8 cellular contexts compared by ENCODE assay signal in genomic region chr2:118835739-118836410, GRCh38. TPM values are rescaled to one million over a fixed set of nuclear protein-coding genes. Genes with fewer than 3 reads are reported as not detected.
DNase-seq lines count a peak whose midpoint lies in the region; ATAC-seq, FAIRE-seq and TF ChIP-seq lines count a peak whose summit lies in the region.

No MANE protein-coding gene starts in this region.

- TF ChIP-seq CTCF in A549 (IDR thresholded peaks at IDR 0.05): no peak
- no peak for TF ChIP-seq CTCF in mucosa of descending colon (IDR thresholded peaks at IDR 0.05)

- H3K4me1 ChIP-seq in A549 (peaks cover 6% of the 10 kb centered on the region; the same call in 1 of the 3 replicates), HUES48 (ENCODE audit: control insufficient read depth, insufficient read depth, low read length) (peaks cover 30% of the 10 kb centered on the region), duodenal mucosa (ENCODE audit: control insufficient read depth in 1 of 2, insufficient read depth in 2 of 2, low read length in 2 of 2) (peaks cover 4 to 14% of the 10 kb centered on the region in 2 donors), mucosa of descending colon (ENCODE audit: low read depth) (peaks cover 13% of the 10 kb centered on the region)
- no peaks in the 10 kb centered on the region for H3K4me1 ChIP-seq in naive thymus-derived CD4-positive, alpha-beta T cell (ENCODE audit: control insufficient read depth in 2 of 2, insufficient read depth in 2 of 2, low read length in 2 of 2)

- no peak; the same call in 1 of the 2 replicates for TF ChIP-seq POLR2A in A549 (IDR thresholded peaks at IDR 0.05; ENCODE audit: low read length)

- H3K36me3 ChIP-seq in HUES48 (ENCODE audit: control insufficient read depth, insufficient read depth, low read length) (no peaks in the 10 kb centered on the region), duodenal mucosa (ENCODE audit: control insufficient read depth in 1 of 2, insufficient read depth in 2 of 2, low read length in 2 of 2) (no peaks in the 10 kb centered on the region), mucosa of descending colon (ENCODE audit: low read depth) (no peaks in the 10 kb centered on the region)
- no peaks in the 10 kb centered on the region for H3K36me3 ChIP-seq in naive thymus-derived CD4-positive, alpha-beta T cell (ENCODE audit: control insufficient read depth in 2 of 3, insufficient read depth in 3 of 3, low read length in 3 of 3)

- CTCF ChIA-PET in A549 (lab: Yijun Ruan, JAX): interaction anchor here (0.7 kb wide), 1 partner anchor 39 kb away, joined by 3 read pairs; no protein-coding TSS in a partner anchor
- CTCF ChIA-PET in naive thymus-derived CD4-positive, alpha-beta T cell (lab: Charles Lee): no interaction called here
- CTCF ChIA-PET in activated CD8-positive, alpha-beta memory T cell treated with anti-CD3 and anti-CD28 coated beads, Interleukin-2, amount 10 ng/mL, durations not matched to agents 7 days and 5 days (lab: Charles Lee): no interaction called here

- H3K27me3 ChIP-seq in HUES48 (ENCODE audit: control insufficient read depth, insufficient read depth, low read length): peaks cover 100% of the 10 kb centered on the region
- H3K27me3 ChIP-seq in duodenal mucosa (ENCODE audit: control insufficient read depth in 1 of 2, insufficient read depth in 2 of 2, low read length in 2 of 2): peaks cover 89 to 99% of the 10 kb centered on the region in 2 donors
- H3K27me3 ChIP-seq in naive thymus-derived CD4-positive, alpha-beta T cell (ENCODE audit: control insufficient read depth in 2 of 2, insufficient read depth in 2 of 2, low read length in 2 of 2): peaks cover 2 to 17% of the 10 kb centered on the region in 2 donors

- peak overlapping the region in 1 of 9 donors; percentile 54 for H3K27ac Mint-ChIP-seq in naive thymus-derived CD4-positive, alpha-beta T cell
- no peak overlapping the region for H3K27ac Mint-ChIP-seq in activated CD8-positive, alpha-beta memory T cell treated with anti-CD3 and anti-CD28 coated beads, Interleukin-2, amount 10 ng/mL, durations not matched to agents 7 days and 5 days

- peaks cover 73 to 93% (median 87%) of the 10 kb centered on the region in 5 donors for H3K27me3 Mint-ChIP-seq in naive thymus-derived CD4-positive, alpha-beta T cell
- H3K27me3 Mint-ChIP-seq in activated CD8-positive, alpha-beta memory T cell treated with anti-CD3 and anti-CD28 coated beads, Interleukin-2, amount 10 ng/mL, durations not matched to agents 7 days and 5 days: peaks cover 95% of the 10 kb centered on the region

- in situ Hi-C loops in G401 (cut with HindIII; ENCODE audit: low sequenced_read_pairs): no loop called here

- H3K9ac ChIP-seq in HUES48 (ENCODE audit: low read depth, low read length): no peak overlapping the region
- H3K9ac ChIP-seq in duodenal mucosa (ENCODE audit: low read depth in 1 of 2, low read length in 2 of 2): no peak overlapping the region

- FAIRE-seq in A549 (lab: Jason Lieb, UNC): no peak

- POLR2A ChIA-PET in A549 (lab: Yijun Ruan, JAX): interaction anchor here (1.2 kb wide), 1 partner anchor 13 kb away, joined by 5 read pairs; no protein-coding TSS in a partner anchor
- POLR2A ChIA-PET in naive thymus-derived CD4-positive, alpha-beta T cell (lab: Charles Lee): no interaction called here

- no peaks in the 10 kb centered on the region for H3K9me3 ChIP-seq in A549
- no peaks in the 10 kb centered on the region for H3K9me3 ChIP-seq in HUES48 (ENCODE audit: control insufficient read depth, insufficient read depth, low read length)
- no peaks in the 10 kb centered on the region for H3K9me3 ChIP-seq in duodenal mucosa (ENCODE audit: control insufficient read depth in 1 of 2, low read length in 2 of 2)
- H3K9me3 ChIP-seq in naive thymus-derived CD4-positive, alpha-beta T cell (ENCODE audit: control insufficient read depth in 2 of 3, low read length in 3 of 3): no peaks in the 10 kb centered on the region
- no peaks in the 10 kb centered on the region for H3K9me3 ChIP-seq in mucosa of descending colon

- WGBS in A549 (ENCODE audit: missing lambda C conversion rate): 9% methylated on average over 26 of the region's 54 CpGs

- H3K27ac ChIP-seq in A549 (peak overlapping the region; percentile 69 to 91), HUES48 (ENCODE audit: low read depth, low read length) (no peak overlapping the region), duodenal mucosa (ENCODE audit: low read depth, low read length) (no peak overlapping the region)
- no peak overlapping the region for H3K27ac ChIP-seq in naive thymus-derived CD4-positive, alpha-beta T cell (ENCODE audit: low read depth, low read length)

- H3K9me3 Mint-ChIP-seq in naive thymus-derived CD4-positive, alpha-beta T cell: peaks cover 0 to 4% (median 0%) of the 10 kb centered on the region in 11 donors
- no peaks in the 10 kb centered on the region for H3K9me3 Mint-ChIP-seq in activated CD8-positive, alpha-beta memory T cell treated with anti-CD3 and anti-CD28 coated beads, Interleukin-2, amount 10 ng/mL, durations not matched to agents 7 days and 5 days (ENCODE audit: low read depth)

- H3K36me3 Mint-ChIP-seq in naive thymus-derived CD4-positive, alpha-beta T cell: no peaks in the 10 kb centered on the region
- no peaks in the 10 kb centered on the region for H3K36me3 Mint-ChIP-seq in activated CD8-positive, alpha-beta memory T cell treated with anti-CD3 and anti-CD28 coated beads, Interleukin-2, amount 10 ng/mL, durations not matched to agents 7 days and 5 days

- ATAC-seq in A549 (peak; percentile 76 to 81), mucosa of descending colon (no peak)
- ATAC-seq in naive thymus-derived CD4-positive, alpha-beta T cell: no peak
- no peak for ATAC-seq in activated CD8-positive, alpha-beta memory T cell treated with anti-CD3 and anti-CD28 coated beads, Interleukin-2, amount 10 ng/mL, durations not matched to agents 7 days and 5 days

- TF ChIP-seq EP300 in A549 (IDR thresholded peaks at IDR 0.05): no peak

- peak overlapping the region; percentile 39 to 81 (median 68) for H3K4me3 Mint-ChIP-seq in naive thymus-derived CD4-positive, alpha-beta T cell
- no peak overlapping the region for H3K4me3 Mint-ChIP-seq in activated CD8-positive, alpha-beta memory T cell treated with anti-CD3 and anti-CD28 coated beads, Interleukin-2, amount 10 ng/mL, durations not matched to agents 7 days and 5 days

- no peak for TF ChIP-seq RAD21 in A549 (conservative IDR thresholded peaks at IDR 0.05 in 1 of 2, IDR thresholded peaks at IDR 0.05 in 1 of 2)

- DNase-seq in A549 (ENCODE audit: low read depth in 1 of 2, low spot score in 1 of 2) (peak; percentile 24 to 38), mucosa of descending colon (no peak), G401 (ENCODE audit: low spot score) (no peak), DMS153 (lab: John Stamatoyannopoulos, UW) (no peak)
- DNase-seq in naive thymus-derived CD4-positive, alpha-beta T cell: no peak
- no peak for DNase-seq in activated CD8-positive, alpha-beta memory T cell treated with anti-CD3 and anti-CD28 coated beads, Interleukin-2, amount 10 ng/mL, durations not matched to agents 7 days and 5 days

- peak overlapping the region; percentile 76 for H3K4me2 ChIP-seq in A549

- peak overlapping the region; percentile 54 for H3K4me3 ChIP-seq in A549
- peak overlapping the region; percentile 52 for H3K4me3 ChIP-seq in HUES48 (ENCODE audit: low read depth, low read length)
- peak overlapping the region; percentile 38 to 50 for H3K4me3 ChIP-seq in duodenal mucosa (ENCODE audit: low read depth in 1 of 2, low read length in 2 of 2)
- H3K4me3 ChIP-seq in naive thymus-derived CD4-positive, alpha-beta T cell (ENCODE audit: low read length): no peak overlapping the region
- no peak overlapping the region for H3K4me3 ChIP-seq in mucosa of descending colon

- intact Hi-C loops in naive thymus-derived CD4-positive, alpha-beta T cell (cut with micrococcal nuclease): no loop called here
- intact Hi-C loops in mucosa of descending colon (cut with DNase I, micrococcal nuclease): no loop called here

- H3K4me1 Mint-ChIP-seq in naive thymus-derived CD4-positive, alpha-beta T cell: peaks cover 0 to 18% (median 12%) of the 10 kb centered on the region in 7 donors
- H3K4me1 Mint-ChIP-seq in activated CD8-positive, alpha-beta memory T cell treated with anti-CD3 and anti-CD28 coated beads, Interleukin-2, amount 10 ng/mL, durations not matched to agents 7 days and 5 days: peaks cover 2% of the 10 kb centered on the region

TF ChIP-seq in A549, 52 proteins besides CTCF, POLR2A, EP300 and RAD21 (continues in another document):
- TF ChIP-seq CBX2 (IDR thresholded peaks at IDR 0.05; ENCODE audit: borderline replicate concordance, low read depth) (no peak), EHF (CRISPR knock-in tag; IDR thresholded peaks at IDR 0.05) (no peak), RARB (CRISPR knock-in tag; IDR thresholded peaks at IDR 0.05) (no peak), ATOH8 (CRISPR knock-in tag; IDR thresholded peaks at IDR 0.05; ENCODE audit: low read depth) (no peak), EHMT2 (IDR thresholded peaks at IDR 0.05; ENCODE audit: low read depth) (no peak), CBX8 (IDR thresholded peaks at IDR 0.05) (no peak), MAFK (IDR thresholded peaks at IDR 0.05; ENCODE audit: partially characterized antibody) (no peak), ZFP36 (IDR thresholded peaks at IDR 0.05; ENCODE audit: borderline replicate concordance, partially characterized antibody) (no peak), SMC3 (IDR thresholded peaks at IDR 0.05) (no peak), HES2 (IDR thresholded peaks at IDR 0.05) (no peak), RFX5 (IDR thresholded peaks at IDR 0.05) (no peak)

RNA-seq across cellular contexts. Expression of gene EN1, which starts 11.6 kb away (rescaled TPM):
- 0.05 and 0.06 TPM in 2 replicates for polyA plus RNA-seq in A549 (2011; rRNA removed)
- 0.13 and 0.19 TPM in 2 replicates for polyA plus RNA-seq in A549 (2012; cell fraction: cytosol; rRNA removed)
- 0.09 and 0.13 TPM in 2 replicates for polyA plus RNA-seq in A549 (2012; cell fraction: nucleus; rRNA removed)
- 0.62 to 0.92 TPM (median 0.90 TPM) in 3 replicates for polyA plus RNA-seq in A549 (2017; fragmentation: RNase III; extraction: RNeasy Plus Mini Kit Qiagen cat#74134 plus additional on column Dnase treatment)
- polyA minus RNA-seq in A549 (2011; rRNA and poly(A)+ RNA removed): not detected in 2 replicates
- total RNA-seq in naive thymus-derived CD4-positive, alpha-beta T cell: not detected
- polyA plus RNA-seq in naive thymus-derived CD4-positive, alpha-beta T cell: not detected
- total RNA-seq in activated CD8-positive, alpha-beta memory T cell treated with anti-CD3 and anti-CD28 coated beads, Interleukin-2, amount 10 ng/mL, durations not matched to agents 7 days and 5 days: not detected
- not detected for total RNA-seq in mucosa of descending colon
- not detected in 2 replicates for total RNA-seq in G401 (2014; rRNA removed; shearing (Covaris generic))

Comparison
In these comparisons a context has a peak if more than half of its experiments do, and no peak if none do; other contexts are left out.
1. ATAC-seq: peak in A549 (2 of 2); none in naive thymus-derived CD4-positive, alpha-beta T cell (single experiment), activated CD8-positive, alpha-beta memory T cell treated with anti-CD3 and anti-CD28 coated beads, Interleukin-2, amount 10 ng/mL, durations not matched to agents 7 days and 5 days (single experiment) and mucosa of descending colon (single experiment).
2. DNase-seq: peak in A549 (2 of 2); none in naive thymus-derived CD4-positive, alpha-beta T cell (0 of 9), activated CD8-positive, alpha-beta memory T cell treated with anti-CD3 and anti-CD28 coated beads, Interleukin-2, amount 10 ng/mL, durations not matched to agents 7 days and 5 days (single experiment), mucosa of descending colon (0 of 3), G401 (single experiment) and DMS153 (single experiment).
3. H3K27ac ChIP-seq: peak in A549 (2 of 2); none in HUES48 (single experiment), duodenal mucosa (single experiment) and naive thymus-derived CD4-positive, alpha-beta T cell (single experiment).
4. H3K4me3 ChIP-seq: peak in A549 (single experiment), HUES48 (single experiment) and duodenal mucosa (2 of 2); none in naive thymus-derived CD4-positive, alpha-beta T cell (single experiment) and mucosa of descending colon (single experiment).